Comparison of ENCODE assay signal across 34 cellular contexts in the genomic region with DNA sequence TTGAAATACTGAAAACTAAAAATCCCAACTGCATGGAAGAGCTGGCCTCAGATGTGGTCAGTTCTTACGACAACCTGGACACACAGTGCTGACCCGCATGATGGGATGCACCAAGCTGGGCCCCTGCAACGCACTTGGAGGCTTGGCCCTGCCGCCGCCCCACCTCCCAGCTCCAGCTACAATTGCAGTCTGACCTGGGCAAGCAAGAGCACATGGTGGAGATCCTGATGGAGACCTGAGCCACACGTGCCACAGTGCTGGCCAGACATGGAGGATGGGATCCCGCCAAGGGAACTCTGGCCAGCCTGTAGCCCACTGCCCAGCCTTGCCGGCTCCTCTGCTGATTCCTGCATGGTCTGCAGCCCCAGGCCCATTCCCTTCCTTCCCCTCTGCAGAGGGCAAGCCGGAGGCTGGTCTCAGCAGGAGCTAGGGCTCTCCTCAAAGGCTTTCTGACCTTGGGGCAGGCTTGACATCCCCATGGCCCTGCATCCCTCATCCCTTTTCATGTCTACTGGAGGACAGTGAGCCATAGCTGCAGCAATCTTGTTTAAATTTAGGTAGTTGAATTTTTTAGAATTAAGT. TPM values are rescaled to one million over a fixed set of nuclear protein-coding genes. Genes with fewer than 3 reads are reported as not detected.
"Had no signal": no experiment of that assay in that cellular context is flagged by ENCODE, and none has a peak within 500 bp of the region (broad histone marks: within the 10 kb centered on the region; RNA-seq: fewer than 3 reads in every experiment).

No MANE protein-coding gene starts in this region.

- H3K36me3 ChIP-seq: adrenal gland, esophagus muscularis mucosa, gastrocnemius medialis had no signal

- H3K27ac ChIP-seq: adrenal gland, body of pancreas, esophagus muscularis mucosa, foreskin keratinocyte, gastrocnemius medialis had no signal

- H3K27me3 ChIP-seq: adrenal gland, body of pancreas, gastrocnemius medialis had no signal

- H3K4me3 Mint-ChIP-seq: activated CD4-positive, alpha-beta memory T cell treated with anti-CD3 and anti-CD28 coated beads for 36 hours; activated CD4-positive, alpha-beta T cell treated with anti-CD3 and anti-CD28 coated beads for 36 hours; activated CD4-positive, alpha-beta T cell treated with anti-CD3 and anti-CD28 coated beads, Interleukin-2, amount 10 ng/mL, durations not matched to agents 24 days and 14 days; activated CD8-positive, alpha-beta memory T cell treated with anti-CD3 and anti-CD28 coated beads, Interleukin-2, amount 10 ng/mL, durations not matched to agents 7 days and 5 days; activated CD8-positive, alpha-beta T cell treated with anti-CD3 and anti-CD28 coated beads, Interleukin-2, amount 10 ng/mL, durations not matched to agents 7 days and 5 days; activated naive CD4-positive, alpha-beta T cell treated with anti-CD3 and anti-CD28 coated beads, Interleukin-2, amount 10 ng/mL, durations not matched to agents 7 days and 5 days; activated T-helper 1 cell treated with anti-CD3 and anti-CD28 coated beads, Interleukin-12 subunit alpha, Interleukin-12 subunit beta, Interleukin-2, Interleukin-4 antibody, amounts not matched to agents 30 ng/mL and 10 ng/mL and 1 ng/mL, durations not matched to agents 14 hours and 24 hours and 36 hours; effector memory CD8-positive, alpha-beta T cell had no signal

- ATAC-seq: activated CD4-positive, alpha-beta T cell treated with anti-CD3 and anti-CD28 coated beads for 36 hours; activated CD8-positive, alpha-beta memory T cell treated with anti-CD3 and anti-CD28 coated beads, Interleukin-2, amount 10 ng/mL, durations not matched to agents 7 days and 5 days; activated CD8-positive, alpha-beta T cell treated with anti-CD3 and anti-CD28 coated beads, Interleukin-2, amount 10 ng/mL, durations not matched to agents 7 days and 5 days; activated naive CD4-positive, alpha-beta T cell treated with anti-CD3 and anti-CD28 coated beads, Interleukin-2, amount 50 U/mL, for 72 hours; body of pancreas; effector memory CD8-positive, alpha-beta T cell; gastrocnemius medialis had no signal

- H3K9me3 Mint-ChIP-seq: activated CD4-positive, alpha-beta memory T cell treated with anti-CD3 and anti-CD28 coated beads for 36 hours; activated CD4-positive, alpha-beta T cell treated with anti-CD3 and anti-CD28 coated beads, Interleukin-2, amount 10 ng/mL, durations not matched to agents 24 days and 14 days; activated naive CD4-positive, alpha-beta T cell treated with anti-CD3 and anti-CD28 coated beads, Interleukin-2, amount 10 ng/mL, durations not matched to agents 7 days and 5 days; activated naive CD4-positive, alpha-beta T cell treated with anti-CD3 and anti-CD28 coated beads, Interleukin-2, amount 50 U/mL, for 72 hours; activated T-helper 1 cell treated with anti-CD3 and anti-CD28 coated beads, Interleukin-12 subunit alpha, Interleukin-12 subunit beta, Interleukin-2, Interleukin-4 antibody, amounts not matched to agents 30 ng/mL and 10 ng/mL and 1 ng/mL, durations not matched to agents 14 hours and 24 hours and 36 hours; effector memory CD8-positive, alpha-beta T cell had no signal

- H3K4me1 Mint-ChIP-seq: activated CD4-positive, alpha-beta T cell treated with anti-CD3 and anti-CD28 coated beads for 36 hours; activated CD4-positive, alpha-beta T cell treated with anti-CD3 and anti-CD28 coated beads, Interleukin-2, amount 10 ng/mL, durations not matched to agents 24 days and 14 days; activated CD8-positive, alpha-beta memory T cell treated with anti-CD3 and anti-CD28 coated beads, Interleukin-2, amount 10 ng/mL, durations not matched to agents 7 days and 5 days; activated naive CD4-positive, alpha-beta T cell treated with anti-CD3 and anti-CD28 coated beads, Interleukin-2, amount 10 ng/mL, durations not matched to agents 7 days and 5 days had no signal

- H3K27ac Mint-ChIP-seq: activated CD4-positive, alpha-beta memory T cell treated with anti-CD3 and anti-CD28 coated beads for 36 hours; activated CD4-positive, alpha-beta T cell treated with anti-CD3 and anti-CD28 coated beads for 36 hours; activated CD4-positive, alpha-beta T cell treated with anti-CD3 and anti-CD28 coated beads, Interleukin-2, amount 10 ng/mL, durations not matched to agents 24 days and 14 days; activated CD8-positive, alpha-beta memory T cell treated with anti-CD3 and anti-CD28 coated beads, Interleukin-2, amount 10 ng/mL, durations not matched to agents 7 days and 5 days; activated CD8-positive, alpha-beta T cell treated with anti-CD3 and anti-CD28 coated beads, Interleukin-2, amount 10 ng/mL, durations not matched to agents 7 days and 5 days; activated naive CD4-positive, alpha-beta T cell treated with anti-CD3 and anti-CD28 coated beads, Interleukin-2, amount 10 ng/mL, durations not matched to agents 7 days and 5 days; activated naive CD4-positive, alpha-beta T cell treated with anti-CD3 and anti-CD28 coated beads, Interleukin-2, amount 50 U/mL, for 72 hours; activated T-helper 1 cell treated with anti-CD3 and anti-CD28 coated beads, Interleukin-12 subunit alpha, Interleukin-12 subunit beta, Interleukin-2, Interleukin-4 antibody, amounts not matched to agents 30 ng/mL and 10 ng/mL and 1 ng/mL, durations not matched to agents 14 hours and 24 hours and 36 hours; effector memory CD8-positive, alpha-beta T cell had no signal

- DNase-seq: activated CD4-positive, alpha-beta memory T cell treated with anti-CD3 and anti-CD28 coated beads for 36 hours; activated CD4-positive, alpha-beta T cell treated with anti-CD3 and anti-CD28 coated beads for 36 hours; activated CD4-positive, alpha-beta T cell treated with anti-CD3 and anti-CD28 coated beads, Interleukin-2, amount 10 ng/mL, durations not matched to agents 24 days and 14 days; activated CD4-positive, CD25-positive, alpha-beta regulatory T cell; activated CD4-positive, CD25-positive, alpha-beta regulatory T cell treated with anti-CD3 and anti-CD28 coated beads, Interleukin-2, amount 50 U/mL, for 72 hours; activated CD8-positive, alpha-beta memory T cell treated with anti-CD3 and anti-CD28 coated beads, Interleukin-2, amount 10 ng/mL, durations not matched to agents 7 days and 5 days; activated CD8-positive, alpha-beta memory T cell treated with anti-CD3 and anti-CD28 coated beads, Interleukin-2, amount 50 U/mL, for 4 hours; activated CD8-positive, alpha-beta T cell treated with anti-CD3 and anti-CD28 coated beads, Interleukin-2, amount 10 ng/mL, durations not matched to agents 7 days and 5 days; activated gamma-delta T cell; activated naive CD4-positive, alpha-beta T cell; activated naive CD4-positive, alpha-beta T cell treated with anti-CD3 and anti-CD28 coated beads, Interleukin-2, amount 10 ng/mL, durations not matched to agents 7 days and 5 days; activated T-cell treated with anti-CD3 and anti-CD28 coated beads, Interleukin-2, amount 50 U/mL, for 1 hour; activated T-cell treated with anti-CD3 and anti-CD28 coated beads, Interleukin-2, amount 50 U/mL, for 48 hours; adrenal gland; amygdala; aorta; body of pancreas; caudate nucleus; cortex of kidney; dermis blood vessel endothelial cell; effector CD4-positive, alpha-beta T cell; effector memory CD8-positive, alpha-beta T cell; foreskin keratinocyte; gastrocnemius medialis; head of caudate nucleus; T-helper 2 cell had no signal

- FAIRE-seq: colon had no signal

- H3K4me1 ChIP-seq: adrenal gland, body of pancreas, esophagus muscularis mucosa, foreskin keratinocyte, gastrocnemius medialis had no signal

- H3K9me3 ChIP-seq: adrenal gland, body of pancreas, gastrocnemius medialis had no signal

- H3K36me3 Mint-ChIP-seq: activated CD4-positive, alpha-beta memory T cell treated with anti-CD3 and anti-CD28 coated beads for 36 hours; activated CD8-positive, alpha-beta memory T cell treated with anti-CD3 and anti-CD28 coated beads, Interleukin-2, amount 10 ng/mL, durations not matched to agents 7 days and 5 days; activated naive CD4-positive, alpha-beta T cell treated with anti-CD3 and anti-CD28 coated beads, Interleukin-2, amount 10 ng/mL, durations not matched to agents 7 days and 5 days; activated naive CD4-positive, alpha-beta T cell treated with anti-CD3 and anti-CD28 coated beads, Interleukin-2, amount 50 U/mL, for 72 hours had no signal

- H3K4me3 ChIP-seq: adrenal gland, body of pancreas, esophagus muscularis mucosa, gastrocnemius medialis had no signal

RNA-seq across cellular contexts. Expression of gene CR1L, which starts 14.1 kb away (rescaled TPM):
- total RNA-seq: activated CD4-positive, alpha-beta memory T cell treated with anti-CD3 and anti-CD28 coated beads for 36 hours; activated CD4-positive, alpha-beta T cell treated with anti-CD3 and anti-CD28 coated beads for 36 hours; activated CD4-positive, alpha-beta T cell treated with anti-CD3 and anti-CD28 coated beads, Interleukin-2, amount 10 ng/mL, durations not matched to agents 24 days and 14 days; activated CD8-positive, alpha-beta memory T cell treated with anti-CD3 and anti-CD28 coated beads for 36 hours; activated CD8-positive, alpha-beta memory T cell treated with anti-CD3 and anti-CD28 coated beads, Interleukin-2, amount 10 ng/mL, durations not matched to agents 7 days and 5 days; activated CD8-positive, alpha-beta T cell treated with anti-CD3 and anti-CD28 coated beads, Interleukin-2, amount 10 ng/mL, durations not matched to agents 7 days and 5 days; activated T-helper 1 cell treated with anti-CD3 and anti-CD28 coated beads, Interleukin-12 subunit alpha, Interleukin-12 subunit beta, Interleukin-2, Interleukin-4 antibody, amounts not matched to agents 30 ng/mL and 10 ng/mL and 1 ng/mL, durations not matched to agents 14 hours and 24 hours and 36 hours; body of pancreas; chondrocyte; dermis blood vessel endothelial cell; esophagus muscularis mucosa; foreskin keratinocyte; gastrocnemius medialis; glomerular endothelial cell; T-helper 1 cell treated with Interleukin-12 subunit alpha and Interleukin-12 subunit beta and Interleukin-4 antibody, amounts not matched to agents 30 ng/mL and 1 ng/mL, for 36 hours had no signal
- polyA plus RNA-seq: aorta, foreskin keratinocyte had no signal
